27 cellular contexts compared by ENCODE assay signal in the genomic region with DNA sequence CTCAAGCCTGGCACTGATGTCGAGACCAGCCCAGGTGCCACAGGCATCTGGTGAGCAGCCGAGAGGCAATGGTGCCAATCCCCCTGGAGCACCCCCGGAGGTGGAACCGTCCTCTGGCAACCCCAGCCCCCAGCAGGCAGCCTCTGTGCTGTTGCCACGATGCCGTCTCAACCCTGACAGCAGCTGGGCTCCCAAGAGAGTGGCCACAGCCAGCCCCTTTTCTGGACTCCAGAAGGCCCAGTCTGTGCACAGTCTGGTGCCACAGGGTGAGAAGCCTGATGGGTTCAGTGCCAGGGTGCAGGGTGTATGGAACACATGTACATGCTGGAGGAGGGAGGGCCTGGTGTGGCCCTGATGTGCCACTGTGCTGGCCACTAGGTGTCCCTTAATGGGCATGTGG.
"Had no signal": no experiment of that assay in that cellular context is flagged by ENCODE, and none has a peak within 500 bp of the region (broad histone marks: within the 10 kb centered on the region; RNA-seq: fewer than 3 reads in every experiment).

No MANE protein-coding gene starts in this region.

- H3K27ac ChIP-seq: ascending aorta, esophagus muscularis mucosa, foreskin keratinocyte, neutrophil, sigmoid colon, thoracic aorta, WERI-Rb-1 had no signal

- FAIRE-seq: small intestine, urothelium cell line had no signal

- H3K27me3 ChIP-seq: ascending aorta, esophagus muscularis mucosa, foreskin keratinocyte, sigmoid colon had no signal

- H3K36me3 ChIP-seq: WERI-Rb-1 had no signal

- H3K4me3 ChIP-seq: ascending aorta, esophagus muscularis mucosa, sigmoid colon, thoracic aorta had no signal

- H3K27ac Mint-ChIP-seq: activated CD4-positive, alpha-beta memory T cell treated with anti-CD3 and anti-CD28 coated beads for 36 hours; activated CD4-positive, alpha-beta T cell treated with anti-CD3 and anti-CD28 coated beads, Interleukin-2, amount 10 ng/mL, durations not matched to agents 24 days and 14 days; activated naive CD4-positive, alpha-beta T cell treated with anti-CD3 and anti-CD28 coated beads, Interleukin-2, amount 10 ng/mL, durations not matched to agents 7 days and 5 days; activated naive CD8-positive, alpha-beta T cell treated with anti-CD3 and anti-CD28 coated beads, Interleukin-2, amount 10 ng/mL, durations not matched to agents 7 days and 5 days; nephron; stimulated activated naive CD8-positive, alpha-beta T cell treated with anti-CD3 and anti-CD28 coated beads, Interleukin-15, Interleukin-2, amounts not matched to agents 100 ng/mL and 50 ng/mL, for 24 hours; T-helper 1 cell treated with Interleukin-12 subunit alpha and Interleukin-12 subunit beta and Interleukin-4 antibody, amounts not matched to agents 30 μg/mL and 1 μg/mL, for 36 hours had no signal

- H3K9me3 Mint-ChIP-seq: activated CD4-positive, alpha-beta memory T cell treated with anti-CD3 and anti-CD28 coated beads for 36 hours; activated CD4-positive, alpha-beta T cell treated with anti-CD3 and anti-CD28 coated beads, Interleukin-2, amount 10 ng/mL, durations not matched to agents 24 days and 14 days; activated naive CD4-positive, alpha-beta T cell treated with anti-CD3 and anti-CD28 coated beads, Interleukin-2, amount 10 ng/mL, durations not matched to agents 7 days and 5 days; activated naive CD8-positive, alpha-beta T cell treated with anti-CD3 and anti-CD28 coated beads, Interleukin-2, amount 10 ng/mL, durations not matched to agents 7 days and 5 days; nephron; stimulated activated effector memory CD8-positive, alpha-beta T cell treated with anti-CD3 and anti-CD28 coated beads, Interleukin-12 subunit alpha, Interleukin-12 subunit beta, amount 100 ng/mL, for 72 hours; stimulated activated naive CD8-positive, alpha-beta T cell treated with anti-CD3 and anti-CD28 coated beads, Interleukin-15, Interleukin-2, amounts not matched to agents 100 ng/mL and 50 ng/mL, for 24 hours; T-helper 1 cell treated with Interleukin-12 subunit alpha and Interleukin-12 subunit beta and Interleukin-4 antibody, amounts not matched to agents 30 μg/mL and 1 μg/mL, for 36 hours had no signal

- H3K27me3 Mint-ChIP-seq: activated CD4-positive, alpha-beta memory T cell treated with anti-CD3 and anti-CD28 coated beads for 36 hours; activated naive CD8-positive, alpha-beta T cell treated with anti-CD3 and anti-CD28 coated beads, Interleukin-2, amount 10 ng/mL, durations not matched to agents 7 days and 5 days; brain; stimulated activated naive CD8-positive, alpha-beta T cell treated with anti-CD3 and anti-CD28 coated beads, Interleukin-15, Interleukin-2, amounts not matched to agents 100 ng/mL and 50 ng/mL, for 24 hours had no signal

- DNase-seq: activated CD4-positive, alpha-beta memory T cell treated with anti-CD3 and anti-CD28 coated beads for 36 hours; activated CD4-positive, alpha-beta T cell treated with anti-CD3 and anti-CD28 coated beads, Interleukin-2, amount 10 ng/mL, durations not matched to agents 24 days and 14 days; activated CD4-positive, CD25-positive, alpha-beta regulatory T cell treated with anti-CD3 and anti-CD28 coated beads, Interleukin-2, amount 50 U/mL, for 72 hours; activated CD8-positive, alpha-beta memory T cell treated with anti-CD3 and anti-CD28 coated beads, Interleukin-2, amount 50 U/mL, for 4 hours; activated gamma-delta T cell; activated naive CD4-positive, alpha-beta T cell treated with anti-CD3 and anti-CD28 coated beads, Interleukin-2, amount 10 ng/mL, durations not matched to agents 7 days and 5 days; activated naive CD8-positive, alpha-beta T cell treated with anti-CD3 and anti-CD28 coated beads, Interleukin-2, amount 10 ng/mL, durations not matched to agents 7 days and 5 days; activated T-cell treated with anti-CD3 and anti-CD28 coated beads, Interleukin-2, amount 50 U/mL, for 1 hour; cortex of kidney; foreskin keratinocyte; mammary epithelial cell; sigmoid colon; small intestine; stimulated activated CD4-positive, alpha-beta T cell treated with anti-CD3 and anti-CD28 coated beads, Interleukin-4, amount 100 ng/mL, for 24 hours; T1000; trophoblast cell; WERI-Rb-1 had no signal

- ATAC-seq: foreskin keratinocyte; stimulated activated effector memory CD8-positive, alpha-beta T cell treated with anti-CD3 and anti-CD28 coated beads, Interleukin-12 subunit alpha, Interleukin-12 subunit beta, amount 100 ng/mL, for 72 hours had no signal

- H3K4me3 Mint-ChIP-seq: activated CD4-positive, alpha-beta memory T cell treated with anti-CD3 and anti-CD28 coated beads for 36 hours; activated CD4-positive, alpha-beta T cell treated with anti-CD3 and anti-CD28 coated beads, Interleukin-2, amount 10 ng/mL, durations not matched to agents 24 days and 14 days; activated naive CD4-positive, alpha-beta T cell treated with anti-CD3 and anti-CD28 coated beads, Interleukin-2, amount 10 ng/mL, durations not matched to agents 7 days and 5 days; activated naive CD8-positive, alpha-beta T cell treated with anti-CD3 and anti-CD28 coated beads, Interleukin-2, amount 10 ng/mL, durations not matched to agents 7 days and 5 days; brain; nephron; stimulated activated effector memory CD8-positive, alpha-beta T cell treated with anti-CD3 and anti-CD28 coated beads, Interleukin-12 subunit alpha, Interleukin-12 subunit beta, amount 100 ng/mL, for 72 hours; stimulated activated naive CD8-positive, alpha-beta T cell treated with anti-CD3 and anti-CD28 coated beads, Interleukin-15, Interleukin-2, amounts not matched to agents 100 ng/mL and 50 ng/mL, for 24 hours; T-helper 1 cell treated with Interleukin-12 subunit alpha and Interleukin-12 subunit beta and Interleukin-4 antibody, amounts not matched to agents 30 μg/mL and 1 μg/mL, for 36 hours had no signal

- H3K4me1 Mint-ChIP-seq: brain had no signal

- H3K9me3 ChIP-seq: ascending aorta, esophagus muscularis mucosa, neutrophil, sigmoid colon, thoracic aorta had no signal
